16 cellular contexts compared by ENCODE assay signal in genomic region chrX:43716696-43717095, GRCh38.
A peak's percentile ranks its signal among the peaks of the same experiment; 100 is the strongest.
DNase-seq lines count a peak whose midpoint lies in the region; FAIRE-seq and TF ChIP-seq lines count a peak whose summit lies in the region.
"Had no signal": no experiment of that assay in that cellular context is flagged by ENCODE, and none has a peak within 500 bp of the region (broad histone marks: within the 10 kb centered on the region; RNA-seq: fewer than 3 reads in every experiment).

No MANE protein-coding gene starts in this region.

- H2AK5ac ChIP-seq in trophoblast cell (ENCODE audit: low read length) = no peak overlapping the region

- H2BK12ac ChIP-seq in trophoblast cell (ENCODE audit: low read length) = no peak overlapping the region

- no peak overlapping the region for H2BK120ac ChIP-seq in trophoblast cell (ENCODE audit: insufficient read depth, low read length, poor library complexity)

- no peak overlapping the region for H3K14ac ChIP-seq in trophoblast cell (ENCODE audit: low read length)

- no peak for TF ChIP-seq POLR2A in testis (IDR thresholded peaks at IDR 0.05)
- no peak for TF ChIP-seq POLR2A in ovary (IDR thresholded peaks at IDR 0.05)

- TF ChIP-seq CTCF in epithelial cell of esophagus (IDR thresholded peaks at IDR 0.05; ENCODE audit: insufficient read depth, low read depth, low read length, missing control alignments) (no peak), testis (IDR thresholded peaks at IDR 0.05) (no peak), ovary (IDR thresholded peaks at IDR 0.05) (no peak)

- TF ChIP-seq EP300 in ovary (IDR thresholded peaks at IDR 0.05) = no peak

- H2BK5ac ChIP-seq in trophoblast cell (ENCODE audit: low read depth, low read length, poor library complexity) = peak overlapping the region; percentile 37

- DNase-seq in M059J (ENCODE audit: low read depth) (peak; percentile 40), RCC 7860 (ENCODE audit: low spot score) (peak; percentile 76), epithelial cell of esophagus (ENCODE audit: low read depth) (peak; percentile 73), trophoblast cell (peak; percentile 73 to 87), Ammon's horn (ENCODE audit: low spot score) (no peak), testis (no peak), hypothalamus (lab: John Stamatoyannopoulos, UW) (no peak), ovary (no peak)
- DNase-seq: AML-193; Calu3; CD4-positive, CD25-positive, alpha-beta regulatory T cell; DMS 273 treated with DMSO at 0.1 percent for 48 hours; H7 had no signal

- H3K79me1 ChIP-seq in trophoblast cell (ENCODE audit: low read length) = no peaks in the 10 kb centered on the region

- H3K27me3 ChIP-seq in trophoblast cell (ENCODE audit: insufficient read depth, low read length) (no peaks in the 10 kb centered on the region), testis (no peaks in the 10 kb centered on the region), ovary (no peaks in the 10 kb centered on the region)

- no peak overlapping the region for H2AFZ ChIP-seq in trophoblast cell (ENCODE audit: insufficient read depth, low read length, poor library complexity)
- H2AFZ ChIP-seq: GM23338 had no signal

- H3K9me3 ChIP-seq in trophoblast cell (ENCODE audit: insufficient read depth, low read depth, low read length) (no peaks in the 10 kb centered on the region), testis (no peaks in the 10 kb centered on the region), ovary (no peaks in the 10 kb centered on the region)

- H3K27ac ChIP-seq in trophoblast cell (ENCODE audit: low read depth, low read length) (peak overlapping the region; percentile 17), testis (no peak overlapping the region), ovary (no peak overlapping the region)
- H3K27ac ChIP-seq: BLaER1 treated with 17β-estradiol and CSF1 and Interleukin-3, amounts not matched to agents 10 nM and 100 nM had no signal

- peak overlapping the region; percentile 54 for H4K91ac ChIP-seq in trophoblast cell (ENCODE audit: low read depth, low read length)

- no CpG with 5 or more reads among the region's 1 CpG for WGBS in trophoblast cell (ENCODE audit: extremely low coverage, insufficient coverage, insufficient read length)
- WGBS in testis, 2 donors = 82 to 95% methylated on average over 1 of the region's 1 CpG
- WGBS in ovary, 3 donors = 67 to 94% (median 85%) methylated on average over 1 of the region's 1 CpG

- H3K18ac ChIP-seq in trophoblast cell (ENCODE audit: low read length) = no peak overlapping the region

- no peak for FAIRE-seq in RCC 7860 (lab: Jason Lieb, UNC)
- FAIRE-seq: GM12878 had no signal

- peaks cover 0 to 2% of the 10 kb centered on the region in 2 experiments for H3K4me1 ChIP-seq in trophoblast cell (ENCODE audit: control insufficient read depth in 1 of 2, insufficient read depth in 2 of 2, low read length in 2 of 2)
- H3K4me1 ChIP-seq in testis = no peaks in the 10 kb centered on the region
- H3K4me1 ChIP-seq in ovary (ENCODE audit: insufficient read depth) = no peaks in the 10 kb centered on the region
- H3K4me1 ChIP-seq: BLaER1 treated with 17β-estradiol and CSF1 and Interleukin-3, amounts not matched to agents 10 nM and 100 nM had no signal

- H4K12ac ChIP-seq in trophoblast cell (ENCODE audit: low read depth, low read length) = no peak overlapping the region

- H3K79me2 ChIP-seq in trophoblast cell (ENCODE audit: control insufficient read depth, insufficient read depth, low read length, poor library complexity) = no peaks in the 10 kb centered on the region

- H3K23ac ChIP-seq in trophoblast cell (ENCODE audit: low read length) = no peak overlapping the region

- H3K4ac ChIP-seq in trophoblast cell (ENCODE audit: low read depth, low read length) = no peak overlapping the region

- H4K8ac ChIP-seq in trophoblast cell (ENCODE audit: low read depth, low read length) = peak overlapping the region; percentile 36

- H3K9ac ChIP-seq in trophoblast cell (ENCODE audit: low read length) = no peak overlapping the region
- H3K9ac ChIP-seq: BLaER1 treated with 17β-estradiol and CSF1 and Interleukin-3, amounts not matched to agents 10 nM and 100 nM had no signal

- H3K36me3 ChIP-seq in trophoblast cell (ENCODE audit: control insufficient read depth in 1 of 2, insufficient read depth in 2 of 2, low read length in 2 of 2) (no peaks in the 10 kb centered on the region), testis (ENCODE audit: low read depth, missing control alignments) (no peaks in the 10 kb centered on the region), ovary (no peaks in the 10 kb centered on the region)
- H3K36me3 ChIP-seq: BLaER1 treated with 17β-estradiol and CSF1 and Interleukin-3, amounts not matched to agents 10 nM and 100 nM had no signal

- no peak overlapping the region for H3K4me2 ChIP-seq in trophoblast cell (ENCODE audit: low read length)
- H3K4me2 ChIP-seq: BLaER1 treated with 17β-estradiol and CSF1 and Interleukin-3, amounts not matched to agents 10 nM and 100 nM; GM23338 had no signal

- H3K4me3 ChIP-seq in epithelial cell of esophagus (ENCODE audit: low read length) (no peak overlapping the region), trophoblast cell (ENCODE audit: low read depth, low read length) (no peak overlapping the region), testis (no peak overlapping the region), ovary (no peak overlapping the region)
- H3K4me3 ChIP-seq: BLaER1 treated with 17β-estradiol and CSF1 and Interleukin-3, amounts not matched to agents 10 nM and 100 nM; GM12878; GM23338 had no signal

- intact Hi-C loops in testis (cut with DNase I; ENCODE audit: low total_unique reads) (no loop called here), ovary (cut with DNase I) (no loop called here)

Comparison
In these comparisons a context has a peak if more than half of its experiments do, and no peak if none do; other contexts are left out.
1. DNase-seq: peak in M059J (single experiment), RCC 7860 (single experiment), epithelial cell of esophagus (single experiment) and trophoblast cell (2 of 2); none in Ammon's horn (single experiment), testis (single experiment), hypothalamus (0 of 51) and ovary (0 of 5).